15 cellular contexts compared by ENCODE assay signal in the genomic region with DNA sequence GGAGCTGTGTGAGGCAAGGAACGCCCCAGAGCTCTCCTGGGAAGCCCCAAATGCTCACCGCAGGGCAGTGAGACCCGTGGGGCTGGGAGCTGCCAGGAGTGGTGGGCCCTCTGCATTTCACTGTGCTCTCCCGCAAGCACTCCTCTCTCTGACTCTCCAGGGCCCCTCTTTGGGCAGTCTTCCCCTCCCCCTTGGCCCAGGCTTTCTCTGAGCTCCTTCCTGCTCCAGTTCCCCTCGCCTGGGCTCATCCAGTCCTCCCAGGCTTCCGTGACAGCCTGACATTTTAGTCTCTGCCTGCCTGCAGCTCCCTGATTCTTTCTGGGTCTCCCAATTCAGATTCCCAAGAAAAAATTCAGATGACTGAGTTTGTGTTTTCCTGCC. TPM values are rescaled to one million over a fixed set of nuclear protein-coding genes. Genes with fewer than 3 reads are reported as not detected.
DNase-seq lines count a peak whose midpoint lies in the region; ATAC-seq lines count a peak whose summit lies in the region.
"Had no signal": no experiment of that assay in that cellular context is flagged by ENCODE, and none has a peak within 500 bp of the region (broad histone marks: within the 10 kb centered on the region; RNA-seq: fewer than 3 reads in every experiment).

No MANE protein-coding gene starts in this region.

- H3K27ac Mint-ChIP-seq in activated CD4-positive, alpha-beta T cell treated with anti-CD3 and anti-CD28 coated beads, Interleukin-2, amount 10 ng/mL, durations not matched to agents 24 days and 14 days = peak overlapping the region; percentile 99
- H3K27ac Mint-ChIP-seq in activated CD8-positive, alpha-beta T cell treated with anti-CD3 and anti-CD28 coated beads, Interleukin-2, amount 10 ng/mL, durations not matched to agents 7 days and 5 days = peak overlapping the region; percentile 97

- peaks cover 8% of the 10 kb centered on the region for H3K9me3 Mint-ChIP-seq in activated CD4-positive, alpha-beta T cell treated with anti-CD3 and anti-CD28 coated beads, Interleukin-2, amount 10 ng/mL, durations not matched to agents 24 days and 14 days
- H3K9me3 Mint-ChIP-seq in activated CD8-positive, alpha-beta T cell treated with anti-CD3 and anti-CD28 coated beads, Interleukin-2, amount 10 ng/mL, durations not matched to agents 7 days and 5 days (ENCODE audit: insufficient read depth) = no peaks in the 10 kb centered on the region
- H3K9me3 Mint-ChIP-seq: naive B cell had no signal

- peaks cover 87% of the 10 kb centered on the region for H3K4me1 Mint-ChIP-seq in activated CD4-positive, alpha-beta T cell treated with anti-CD3 and anti-CD28 coated beads, Interleukin-2, amount 10 ng/mL, durations not matched to agents 24 days and 14 days
- peaks cover 96% of the 10 kb centered on the region for H3K4me1 Mint-ChIP-seq in activated CD8-positive, alpha-beta T cell treated with anti-CD3 and anti-CD28 coated beads, Interleukin-2, amount 10 ng/mL, durations not matched to agents 7 days and 5 days (ENCODE audit: low read depth)

- intact Hi-C loops in activated CD4-positive, alpha-beta T cell treated with anti-CD3 and anti-CD28 coated beads, Interleukin-2, amount 10 ng/mL, durations not matched to agents 24 days and 14 days (cut with micrococcal nuclease) = no loop called here

- CTCF ChIA-PET in activated CD8-positive, alpha-beta T cell treated with anti-CD3 and anti-CD28 coated beads, Interleukin-2, amount 10 ng/mL, durations not matched to agents 7 days and 5 days (lab: Charles Lee) = interaction anchor here (0.7 to 14.0 kb wide), 5 partner anchors 18 to 61 kb away, joined by 3 to 118 read pairs (median 4); no protein-coding TSS in a partner anchor

- DNase-seq in activated CD4-positive, alpha-beta T cell treated with anti-CD3 and anti-CD28 coated beads, Interleukin-2, amount 10 ng/mL, durations not matched to agents 24 days and 14 days = peak; percentile 57
- no peak for DNase-seq in activated CD4-positive, alpha-beta T cell treated with anti-CD3 and anti-CD28 coated beads for 48 hours
- no peak for DNase-seq in activated CD8-positive, alpha-beta T cell treated with anti-CD3 and anti-CD28 coated beads, Interleukin-2, amount 10 ng/mL, durations not matched to agents 7 days and 5 days
- DNase-seq in iPS-NIHi7 (ENCODE audit: extremely low spot score) = peak; percentile 90
- no peak for DNase-seq in stimulated activated naive CD8-positive, alpha-beta T cell treated with anti-CD3 and anti-CD28 coated beads, Interleukin-15, Interleukin-2, amounts not matched to agents 100 U/mL and 50 U/mL, for 24 hours
- no peak for DNase-seq in AG08396 (ENCODE audit: low spot score)
- DNase-seq in foreskin melanocyte = no peak
- DNase-seq: activated gamma-delta T cell, DMS53, naive B cell, NCI-H1048, uterus had no signal

- H3K36me3 Mint-ChIP-seq in activated CD4-positive, alpha-beta T cell treated with anti-CD3 and anti-CD28 coated beads, Interleukin-2, amount 10 ng/mL, durations not matched to agents 24 days and 14 days (ENCODE audit: low read depth) = peaks cover 23% of the 10 kb centered on the region
- H3K36me3 Mint-ChIP-seq in activated CD8-positive, alpha-beta T cell treated with anti-CD3 and anti-CD28 coated beads, Interleukin-2, amount 10 ng/mL, durations not matched to agents 7 days and 5 days (ENCODE audit: low read depth) = peaks cover 68% of the 10 kb centered on the region
- H3K36me3 Mint-ChIP-seq: naive B cell had no signal

- H3K4me3 Mint-ChIP-seq in activated CD4-positive, alpha-beta T cell treated with anti-CD3 and anti-CD28 coated beads, Interleukin-2, amount 10 ng/mL, durations not matched to agents 24 days and 14 days = peak overlapping the region; percentile 40
- no peak overlapping the region for H3K4me3 Mint-ChIP-seq in activated CD8-positive, alpha-beta T cell treated with anti-CD3 and anti-CD28 coated beads, Interleukin-2, amount 10 ng/mL, durations not matched to agents 7 days and 5 days
- H3K4me3 Mint-ChIP-seq: naive B cell had no signal

- ATAC-seq in activated CD8-positive, alpha-beta T cell treated with anti-CD3 and anti-CD28 coated beads, Interleukin-2, amount 10 ng/mL, durations not matched to agents 7 days and 5 days = no peak
- peak; percentile 4 for ATAC-seq in stimulated activated naive CD8-positive, alpha-beta T cell treated with anti-CD3 and anti-CD28 coated beads, Interleukin-15, Interleukin-2, amounts not matched to agents 100 U/mL and 50 U/mL, for 24 hours
- no peak for ATAC-seq in HG02870 (IDR thresholded peaks at IDR 0.05; ENCODE audit: unreplicated experiment)
- ATAC-seq: GM12878 had no signal

- H3K27me3 Mint-ChIP-seq in activated CD4-positive, alpha-beta T cell treated with anti-CD3 and anti-CD28 coated beads, Interleukin-2, amount 10 ng/mL, durations not matched to agents 24 days and 14 days = no peaks in the 10 kb centered on the region
- H3K27me3 Mint-ChIP-seq in activated CD8-positive, alpha-beta T cell treated with anti-CD3 and anti-CD28 coated beads, Interleukin-2, amount 10 ng/mL, durations not matched to agents 7 days and 5 days (ENCODE audit: low read depth) = no peaks in the 10 kb centered on the region

- POLR2A ChIA-PET in activated CD8-positive, alpha-beta T cell treated with anti-CD3 and anti-CD28 coated beads, Interleukin-2, amount 10 ng/mL, durations not matched to agents 7 days and 5 days (lab: Charles Lee) = interaction anchor here (1.5 to 16.3 kb wide), 3 partner anchors 12 to 24 kb away, joined by 4 to 410 read pairs (median 177); no protein-coding TSS in a partner anchor

RNA-seq across cellular contexts. Expression of a gene that starts 2.2 kb away (rescaled TPM):
- total RNA-seq in activated CD4-positive, alpha-beta T cell treated with anti-CD3 and anti-CD28 coated beads, Interleukin-2, amount 10 ng/mL, durations not matched to agents 24 days and 14 days = 1.0 and 1.3 TPM in 2 replicates
- 1 to 10 TPM; 6.3 to 6.4 TPM for total RNA-seq in activated CD8-positive, alpha-beta T cell treated with anti-CD3 and anti-CD28 coated beads, Interleukin-2, amount 10 ng/mL, durations not matched to agents 7 days and 5 days
- total RNA-seq: GM12878, skeletal muscle tissue, uterus had no signal

Comparison
In these comparisons a context has a peak if more than half of its experiments do, and no peak if none do; other contexts are left out.
1. DNase-seq: peak in activated CD4-positive, alpha-beta T cell treated with anti-CD3 and anti-CD28 coated beads, Interleukin-2, amount 10 ng/mL, durations not matched to agents 24 days and 14 days (single experiment) and iPS-NIHi7 (single experiment); none in activated CD4-positive, alpha-beta T cell treated with anti-CD3 and anti-CD28 coated beads for 48 hours (single experiment), activated CD8-positive, alpha-beta T cell treated with anti-CD3 and anti-CD28 coated beads, Interleukin-2, amount 10 ng/mL, durations not matched to agents 7 days and 5 days (single experiment), stimulated activated naive CD8-positive, alpha-beta T cell treated with anti-CD3 and anti-CD28 coated beads, Interleukin-15, Interleukin-2, amounts not matched to agents 100 U/mL and 50 U/mL, for 24 hours (single experiment), AG08396 (single experiment) and foreskin melanocyte (single experiment).